17 cellular contexts compared by ENCODE assay signal in the genomic region with DNA sequence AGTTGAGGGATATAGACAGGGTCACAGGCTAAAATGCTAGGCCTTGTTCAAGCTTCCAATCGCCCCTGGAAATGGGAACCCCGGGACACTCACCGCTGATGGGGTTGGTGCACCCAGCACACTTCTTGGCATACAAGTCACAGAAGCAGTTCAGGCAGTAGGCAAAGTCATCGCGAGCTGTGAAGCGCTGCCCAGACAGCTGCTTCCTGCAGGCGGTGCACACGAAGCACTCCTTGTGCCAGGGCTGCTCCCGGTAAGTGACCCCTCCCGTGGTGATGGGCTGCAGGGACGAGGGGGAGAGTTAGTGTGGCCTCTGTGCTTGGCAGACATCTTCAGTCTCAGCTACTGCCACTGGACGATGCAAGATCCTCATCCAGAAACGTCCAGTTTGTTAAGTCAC. TPM values are rescaled to one million over a fixed set of nuclear protein-coding genes. Genes with fewer than 3 reads are reported as not detected.
DNase-seq lines count a peak whose midpoint lies in the region; ATAC-seq, FAIRE-seq and TF ChIP-seq lines count a peak whose summit lies in the region.
"Had no signal": no experiment of that assay in that cellular context is flagged by ENCODE, and none has a peak within 500 bp of the region (broad histone marks: within the 10 kb centered on the region; RNA-seq: fewer than 3 reads in every experiment).

No MANE protein-coding gene starts in this region.

- FAIRE-seq in endothelial cell of umbilical vein (lab: Jason Lieb, UNC) = no peak

- dilution Hi-C loops in endothelial cell of umbilical vein (cut with MboI; ENCODE audit: extremely low pct_ligation_motif_present, low sequenced_read_pairs) = no loop called here

- H3K36me3 Mint-ChIP-seq in naive thymus-derived CD4-positive, alpha-beta T cell = peaks cover 3 to 26% (median 16%) of the 10 kb centered on the region in 5 donors

- H3K4me2 ChIP-seq in GM23248 (ENCODE audit: unreplicated experiment) (no peak overlapping the region), endothelial cell of umbilical vein (ENCODE audit: insufficient read depth, low read length) (no peak overlapping the region)

- H3K27ac ChIP-seq in GM23248 (peak overlapping the region; percentile 68), Panc1 (ENCODE audit: low read length) (peak overlapping the region; percentile 67; the same call in 1 of the 2 replicates), endothelial cell of umbilical vein (ENCODE audit: insufficient read depth, low read depth, low read length) (no peak overlapping the region)
- H3K27ac ChIP-seq in naive thymus-derived CD4-positive, alpha-beta T cell (ENCODE audit: low read depth, low read length) = no peak overlapping the region

- DNase-seq in GM23248 = no peak
- DNase-seq in Panc1 (ENCODE audit: low read depth, low spot score) = no peak
- peak; percentile 18 for DNase-seq in endothelial cell of umbilical vein (ENCODE audit: low read depth, low spot score)
- DNase-seq in naive thymus-derived CD4-positive, alpha-beta T cell = no peak
- no peak for DNase-seq in activated gamma-delta T cell treated with Interleukin-2 at 50 U/mL for 16 hours
- DNase-seq: ACHN; CD8-positive, alpha-beta T cell; DND-41; GF-D8; GOT3; NCI-H1436; NCI-H2081; NCI-H526; OCI-M1 had no signal

- H3K27me3 ChIP-seq in GM23248 (replicated peaks; ENCODE audit: insufficient read depth) (no peaks in the 10 kb centered on the region), Panc1 (ENCODE audit: control insufficient read depth, insufficient read depth, low read length) (no peaks in the 10 kb centered on the region), endothelial cell of umbilical vein (ENCODE audit: control insufficient read depth in 2 of 2, insufficient read depth in 2 of 2, low read length in 2 of 2) (no peaks in the 10 kb centered on the region)
- H3K27me3 ChIP-seq in naive thymus-derived CD4-positive, alpha-beta T cell (ENCODE audit: control insufficient read depth in 2 of 2, insufficient read depth in 2 of 2, low read length in 2 of 2) = no peaks in the 10 kb centered on the region

- H3K4me3 ChIP-seq in GM23248 (no peak overlapping the region), Panc1 (ENCODE audit: low read depth in 2 of 2, low read length in 2 of 2) (no peak overlapping the region), endothelial cell of umbilical vein (replicated peaks in 1 of 3; ENCODE audit: insufficient read depth in 1 of 3, low read depth in 1 of 3, low read length in 3 of 3) (no peak overlapping the region)
- no peak overlapping the region for H3K4me3 ChIP-seq in naive thymus-derived CD4-positive, alpha-beta T cell (ENCODE audit: low read length)

- peaks cover 18 to 49% (median 38%) of the 10 kb centered on the region in 7 donors for H3K4me1 Mint-ChIP-seq in naive thymus-derived CD4-positive, alpha-beta T cell

- TF ChIP-seq POLR2A in endothelial cell of umbilical vein (IDR thresholded peaks at IDR 0.05; ENCODE audit: low read depth, low read length) = peak; percentile 48

- H3K4me3 Mint-ChIP-seq in naive thymus-derived CD4-positive, alpha-beta T cell = peak overlapping the region in 4 of 10 donors; percentile 9 to 60 (median 26)
- H3K4me3 Mint-ChIP-seq: CD8-positive, alpha-beta T cell had no signal

- H3K4me1 ChIP-seq in GM23248 (ENCODE audit: insufficient read depth) = peaks cover 34% of the 10 kb centered on the region
- peaks cover 38% of the 10 kb centered on the region for H3K4me1 ChIP-seq in Panc1 (ENCODE audit: control insufficient read depth, insufficient read depth, low read length)
- H3K4me1 ChIP-seq in endothelial cell of umbilical vein (ENCODE audit: control insufficient read depth, extremely low read depth, insufficient read depth, low read length) = no peaks in the 10 kb centered on the region
- peaks cover 0 to 31% of the 10 kb centered on the region in 2 donors for H3K4me1 ChIP-seq in naive thymus-derived CD4-positive, alpha-beta T cell (ENCODE audit: control insufficient read depth in 2 of 2, insufficient read depth in 2 of 2, low read length in 2 of 2)

- H3K79me2 ChIP-seq in GM23248 (ENCODE audit: insufficient read depth) = peaks cover 72% of the 10 kb centered on the region
- peaks cover 26% of the 10 kb centered on the region for H3K79me2 ChIP-seq in endothelial cell of umbilical vein (ENCODE audit: control insufficient read depth, insufficient read depth, low read length)

- peaks cover 97% of the 10 kb centered on the region for H3F3A ChIP-seq in GM23248 (ENCODE audit: insufficient read depth)

- in situ Hi-C loops in GM23248 (cut with MboI) = no loop called here
- in situ Hi-C loops in Panc1 (cut with HindIII; ENCODE audit: low pct_unique_long_range_greater_than_20kb, low sequenced_read_pairs) = no loop called here

- POLR2A ChIA-PET in Panc1 (lab: Charles Lee) (no interaction called here), endothelial cell of umbilical vein (lab: Charles Lee) (no interaction called here)
- POLR2A ChIA-PET in naive thymus-derived CD4-positive, alpha-beta T cell (lab: Charles Lee) = interaction anchor here (0.8 kb wide), 1 partner anchor 27 kb away, joined by 3 read pairs; no protein-coding TSS in a partner anchor

- CTCF ChIA-PET in Panc1 (lab: Charles Lee) (interaction anchor here (1.0 kb wide), 1 partner anchor 288 kb away, joined by 3 read pairs; no protein-coding TSS in a partner anchor), endothelial cell of umbilical vein (lab: Charles Lee) (interaction anchor here (1.5 to 1.9 kb wide), 2 partner anchors 18 to 158 kb away, joined by 5 to 9 read pairs; no protein-coding TSS in a partner anchor)
- CTCF ChIA-PET in naive thymus-derived CD4-positive, alpha-beta T cell (lab: Charles Lee) = no interaction called here

- H3K9me2 ChIP-seq in GM23248 (ENCODE audit: insufficient read depth) = no peaks in the 10 kb centered on the region

- intact Hi-C loops in Panc1 (cut with micrococcal nuclease; ENCODE audit: unreplicated experiment) = no loop called here
- intact Hi-C loops in endothelial cell of umbilical vein (cut with micrococcal nuclease) = no loop called here
- intact Hi-C loops in naive thymus-derived CD4-positive, alpha-beta T cell (cut with micrococcal nuclease) = loop anchor here in 1 of 2 donors (10.0 kb wide), 2 partner anchors 432 to 1222 kb away; no protein-coding TSS in a partner anchor

- H4K20me1 ChIP-seq in GM23248 (ENCODE audit: insufficient read depth) (no peaks in the 10 kb centered on the region), endothelial cell of umbilical vein (replicated peaks; ENCODE audit: control insufficient read depth, extremely low read depth, insufficient read depth, low read length) (peaks cover 5% of the 10 kb centered on the region)

- H3K9me3 ChIP-seq in GM23248 (ENCODE audit: low read depth) (no peaks in the 10 kb centered on the region), Panc1 (ENCODE audit: control insufficient read depth, insufficient read depth, low read depth, low read length) (no peaks in the 10 kb centered on the region), endothelial cell of umbilical vein (replicated peaks; ENCODE audit: control insufficient read depth, insufficient read depth, low read length) (no peaks in the 10 kb centered on the region)
- no peaks in the 10 kb centered on the region for H3K9me3 ChIP-seq in naive thymus-derived CD4-positive, alpha-beta T cell (ENCODE audit: control insufficient read depth in 2 of 3, low read length in 3 of 3)

- ATAC-seq in Panc1 (peak; percentile 6; the same call in 1 of the 2 replicates), HG02763 (IDR thresholded peaks at IDR 0.05; ENCODE audit: unreplicated experiment) (no peak), GM18870 (IDR thresholded peaks at IDR 0.05; ENCODE audit: unreplicated experiment) (no peak), HG02852 (IDR thresholded peaks at IDR 0.05; ENCODE audit: unreplicated experiment) (no peak)
- peak; percentile 19 for ATAC-seq in naive thymus-derived CD4-positive, alpha-beta T cell
- ATAC-seq: CD8-positive, alpha-beta T cell had no signal

- H3K9me3 Mint-ChIP-seq in naive thymus-derived CD4-positive, alpha-beta T cell = peaks cover 0 to 1% (median 0%) of the 10 kb centered on the region in 11 donors
- H3K9me3 Mint-ChIP-seq: CD8-positive, alpha-beta T cell had no signal

- H2AFZ ChIP-seq in GM23248 (no peak overlapping the region), endothelial cell of umbilical vein (ENCODE audit: low read depth, low read length) (no peak overlapping the region)

- H3K27me3 Mint-ChIP-seq in naive thymus-derived CD4-positive, alpha-beta T cell = no peaks in the 10 kb centered on the region

- no peak for TF ChIP-seq CTCF in Panc1 (IDR thresholded peaks at IDR 0.05)
- no peak for TF ChIP-seq CTCF in endothelial cell of umbilical vein (IDR thresholded peaks at IDR 0.05; ENCODE audit: extremely low read depth in 1 of 2, insufficient read depth in 1 of 2, low read depth in 1 of 2, low read length in 2 of 2)

- BruUV-seq in Panc1 (replicated peaks; lab: Mats Ljungman, UMichigan) (no TSS peak), endothelial cell of umbilical vein (replicated peaks; lab: Mats Ljungman, UMichigan) (no TSS peak)

- H3K36me3 ChIP-seq in GM23248 (ENCODE audit: low read depth) = peaks cover 98% of the 10 kb centered on the region
- peaks cover 56% of the 10 kb centered on the region for H3K36me3 ChIP-seq in Panc1 (ENCODE audit: control insufficient read depth, insufficient read depth, low read length)
- H3K36me3 ChIP-seq in endothelial cell of umbilical vein (ENCODE audit: control insufficient read depth in 2 of 2, extremely low read depth in 1 of 2, insufficient read depth in 2 of 2, low read length in 2 of 2) = peaks cover 60 to 64% of the 10 kb centered on the region in 2 experiments
- peaks cover 0 to 13% (median under 1%) of the 10 kb centered on the region in 3 experiments for H3K36me3 ChIP-seq in naive thymus-derived CD4-positive, alpha-beta T cell (ENCODE audit: control insufficient read depth in 2 of 3, insufficient read depth in 3 of 3, low read length in 3 of 3)

- 62 to 66% methylated on average over 13 of the region's 13 CpGs for WGBS in GM23248 (ENCODE audit: low coverage in 1 of 2, low lambda C conversion rate in 2 of 2, missing lambda C conversion rate in 2 of 2), 2 experiments

- no peak overlapping the region for H3K9ac ChIP-seq in GM23248
- no peak overlapping the region for H3K9ac ChIP-seq in endothelial cell of umbilical vein (replicated peaks; ENCODE audit: extremely low read depth, insufficient read depth, low read length)

- H3K27ac Mint-ChIP-seq in naive thymus-derived CD4-positive, alpha-beta T cell = peak overlapping the region in 3 of 9 donors; percentile 65 to 68 (median 67)
- H3K27ac Mint-ChIP-seq: CD8-positive, alpha-beta T cell had no signal

- H3K9me1 ChIP-seq in endothelial cell of umbilical vein (replicated peaks; ENCODE audit: control insufficient read depth, extremely low read depth, insufficient read depth, low read length) = no peaks in the 10 kb centered on the region

RNA-seq across cellular contexts. Expression of a gene that starts 25.9 kb away (rescaled TPM):
- total RNA-seq in GM23248 (2014; rRNA removed; shearing (Covaris generic)) = 9.0 and 17.6 TPM in 2 replicates
- 11.4 and 13.6 TPM in 2 replicates for polyA plus RNA-seq in GM23248 (2016; fragmentation: Nextera tagmentation; extraction: Ambion mirVana)
- total RNA-seq in Panc1 (2021; ENCODE audit: unreplicated experiment) = 20.0 TPM
- polyA plus RNA-seq in Panc1 (2012; ENCODE audit: insufficient read length) = 24.3 TPM
- total RNA-seq in endothelial cell of umbilical vein = 15.0 and 16.0 TPM in 2 replicates
- polyA plus RNA-seq in endothelial cell of umbilical vein = 3.6 and 4.6 TPM in 2 replicates
- 6.9 and 8.1 TPM in 2 replicates for polyA plus RNA-seq in endothelial cell of umbilical vein (2011; cell fraction: cytosol; rRNA removed)
- polyA plus RNA-seq in endothelial cell of umbilical vein (2011; cell fraction: nucleus; rRNA removed) = 4.5 and 8.9 TPM in 2 replicates
- polyA plus RNA-seq in endothelial cell of umbilical vein (2012) = 13.9 and 19.0 TPM in 2 replicates
- polyA minus RNA-seq in endothelial cell of umbilical vein = 3.9 and 4.4 TPM in 2 replicates
- polyA minus RNA-seq in endothelial cell of umbilical vein (2011; cell fraction: cytosol; rRNA and poly(A)+ RNA removed) = 7.0 TPM
- 4.2 and 6.7 TPM in 2 replicates for polyA minus RNA-seq in endothelial cell of umbilical vein (2011; cell fraction: nucleus; rRNA and poly(A)+ RNA removed)
- 10 to 100 TPM; 17.5 to 30.8 (median 23.4) TPM for total RNA-seq in naive thymus-derived CD4-positive, alpha-beta T cell
- polyA plus RNA-seq in naive thymus-derived CD4-positive, alpha-beta T cell = 10 to 100 TPM in 1 of 2 donors, 1 to 10 TPM in 1; 9.7 to 11.1 TPM

RNA-seq across cellular contexts. Expression of a gene that starts 33.7 kb away (rescaled TPM):
- total RNA-seq in GM23248 (2014; rRNA removed; shearing (Covaris generic)) = 9.0 and 11.3 TPM in 2 replicates
- polyA plus RNA-seq in GM23248 (2016; fragmentation: Nextera tagmentation; extraction: Ambion mirVana) (8.3 and 8.5 TPM in 2 replicates), endothelial cell of umbilical vein (22.3 and 25.4 TPM in 2 replicates)
- total RNA-seq in Panc1 (2021; ENCODE audit: unreplicated experiment) (32.7 TPM), endothelial cell of umbilical vein (34.9 and 37.6 TPM in 2 replicates)
- polyA plus RNA-seq in Panc1 (2012; ENCODE audit: insufficient read length) = 24.5 TPM
- 17.7 and 18.3 TPM in 2 replicates for polyA plus RNA-seq in endothelial cell of umbilical vein (2011; cell fraction: cytosol; rRNA removed)
- 22.6 and 26.4 TPM in 2 replicates for polyA plus RNA-seq in endothelial cell of umbilical vein (2011; cell fraction: nucleus; rRNA removed)
- 27.0 and 29.0 TPM in 2 replicates for polyA plus RNA-seq in endothelial cell of umbilical vein (2012)
- polyA minus RNA-seq in endothelial cell of umbilical vein = 41.6 and 43.9 TPM in 2 replicates
- polyA minus RNA-seq in endothelial cell of umbilical vein (2011; cell fraction: cytosol; rRNA and poly(A)+ RNA removed) = 15.0 TPM
- 24.8 and 27.1 TPM in 2 replicates for polyA minus RNA-seq in endothelial cell of umbilical vein (2011; cell fraction: nucleus; rRNA and poly(A)+ RNA removed)
- total RNA-seq in naive thymus-derived CD4-positive, alpha-beta T cell = 10 to 100 TPM; 19.1 to 22.5 (median 21.6) TPM
- 10 to 100 TPM; 18.0 to 28.3 TPM for polyA plus RNA-seq in naive thymus-derived CD4-positive, alpha-beta T cell

RNA-seq across cellular contexts. Expression of a gene that starts 35.7 kb away (rescaled TPM):
- 383 and 404 TPM in 2 replicates for total RNA-seq in GM23248 (2014; rRNA removed; shearing (Covaris generic))
- 598 and 610 TPM in 2 replicates for polyA plus RNA-seq in GM23248 (2016; fragmentation: Nextera tagmentation; extraction: Ambion mirVana)
- 378 TPM for total RNA-seq in Panc1 (2021; ENCODE audit: unreplicated experiment)
- polyA plus RNA-seq in Panc1 (2012; ENCODE audit: insufficient read length) = 411 TPM
- total RNA-seq in endothelial cell of umbilical vein = 178 and 197 TPM in 2 replicates
- polyA plus RNA-seq in endothelial cell of umbilical vein = 491 and 497 TPM in 2 replicates
- polyA plus RNA-seq in endothelial cell of umbilical vein (2011; cell fraction: cytosol; rRNA removed) = 433 and 443 TPM in 2 replicates
- polyA plus RNA-seq in endothelial cell of umbilical vein (2011; cell fraction: nucleus; rRNA removed) = 279 and 307 TPM in 2 replicates
- 357 and 359 TPM in 2 replicates for polyA plus RNA-seq in endothelial cell of umbilical vein (2012)
- polyA minus RNA-seq in endothelial cell of umbilical vein = 419 and 437 TPM in 2 replicates
- 23.9 TPM for polyA minus RNA-seq in endothelial cell of umbilical vein (2011; cell fraction: cytosol; rRNA and poly(A)+ RNA removed)
- polyA minus RNA-seq in endothelial cell of umbilical vein (2011; cell fraction: nucleus; rRNA and poly(A)+ RNA removed) = 243 and 285 TPM in 2 replicates
- 1 to 10 TPM in 1 of 5 experiments, under 1 TPM in 3, not detected in 1; 0.19 to 3.6 (median 0.63) TPM for total RNA-seq in naive thymus-derived CD4-positive, alpha-beta T cell
- polyA plus RNA-seq in naive thymus-derived CD4-positive, alpha-beta T cell = 1 to 10 TPM in 1 of 2 donors, under 1 TPM in 1; 0.40 to 1.6 TPM

Comparison
In these comparisons a context has a peak if more than half of its experiments do, and no peak if none do; other contexts are left out.
1. H3K27ac ChIP-seq: peak in GM23248 (single experiment) and Panc1 (single experiment); none in endothelial cell of umbilical vein (single experiment) and naive thymus-derived CD4-positive, alpha-beta T cell (single experiment).
2. ATAC-seq: peak in Panc1 (single experiment) and naive thymus-derived CD4-positive, alpha-beta T cell (single experiment); none in HG02763 (single experiment), GM18870 (single experiment) and HG02852 (single experiment).
3. RNA of a gene that starts 35.7 kb away (total RNA-seq): 383 to 404 TPM in GM23248, 378 TPM in Panc1 (single experiment) and 178 to 197 TPM in endothelial cell of umbilical vein; 0.19 to 3.6 TPM in naive thymus-derived CD4-positive, alpha-beta T cell; every median in the first group is over 10 times any median in the second.